1 cellular context compared by ENCODE assay signal in the genomic region with DNA sequence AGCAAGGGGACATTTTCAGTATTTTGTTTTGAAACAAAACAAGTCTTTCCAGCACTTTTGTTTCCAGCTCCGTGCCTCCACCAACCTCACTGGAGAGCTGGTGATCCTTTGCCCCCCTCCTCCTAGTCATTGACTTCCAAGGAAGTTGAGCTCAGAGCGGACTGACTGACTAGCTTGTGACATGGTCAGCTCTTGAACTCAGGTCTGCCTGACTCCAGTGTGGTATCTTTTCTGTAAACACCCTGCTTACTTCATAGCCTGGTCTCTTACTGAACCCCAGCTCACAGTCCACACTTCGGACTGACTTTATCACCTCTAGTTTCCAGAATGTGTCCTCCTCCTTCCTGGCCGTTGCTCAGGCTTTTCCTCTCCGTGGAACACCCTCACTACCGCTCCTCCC.
TF ChIP-seq lines count a peak whose summit lies in the region.

No MANE protein-coding gene starts in this region.

TF ChIP-seq in H1, 55 proteins besides CTCF, POLR2A, EP300 and RAD21:
- TF ChIP-seq CREB1 (IDR thresholded peaks at IDR 0.05) = no peak
- TF ChIP-seq, protein P1, sequence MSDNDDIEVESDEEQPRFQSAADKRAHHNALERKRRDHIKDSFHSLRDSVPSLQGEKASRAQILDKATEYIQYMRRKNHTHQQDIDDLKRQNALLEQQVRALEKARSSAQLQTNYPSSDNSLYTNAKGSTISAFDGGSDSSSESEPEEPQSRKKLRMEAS (IDR thresholded peaks at IDR 0.05) = no peak
- no peak for TF ChIP-seq SP1 (IDR thresholded peaks at IDR 0.05; ENCODE audit: low read depth, low read length)
- TF ChIP-seq RFX5 (IDR thresholded peaks at IDR 0.05; ENCODE audit: borderline replicate concordance, low read depth, low read length) = no peak
- TF ChIP-seq KDM5A (IDR thresholded peaks at IDR 0.05; ENCODE audit: low read length) = no peak
- TF ChIP-seq E2F6 (IDR thresholded peaks at IDR 0.05) = no peak
- TF ChIP-seq, protein P2, sequence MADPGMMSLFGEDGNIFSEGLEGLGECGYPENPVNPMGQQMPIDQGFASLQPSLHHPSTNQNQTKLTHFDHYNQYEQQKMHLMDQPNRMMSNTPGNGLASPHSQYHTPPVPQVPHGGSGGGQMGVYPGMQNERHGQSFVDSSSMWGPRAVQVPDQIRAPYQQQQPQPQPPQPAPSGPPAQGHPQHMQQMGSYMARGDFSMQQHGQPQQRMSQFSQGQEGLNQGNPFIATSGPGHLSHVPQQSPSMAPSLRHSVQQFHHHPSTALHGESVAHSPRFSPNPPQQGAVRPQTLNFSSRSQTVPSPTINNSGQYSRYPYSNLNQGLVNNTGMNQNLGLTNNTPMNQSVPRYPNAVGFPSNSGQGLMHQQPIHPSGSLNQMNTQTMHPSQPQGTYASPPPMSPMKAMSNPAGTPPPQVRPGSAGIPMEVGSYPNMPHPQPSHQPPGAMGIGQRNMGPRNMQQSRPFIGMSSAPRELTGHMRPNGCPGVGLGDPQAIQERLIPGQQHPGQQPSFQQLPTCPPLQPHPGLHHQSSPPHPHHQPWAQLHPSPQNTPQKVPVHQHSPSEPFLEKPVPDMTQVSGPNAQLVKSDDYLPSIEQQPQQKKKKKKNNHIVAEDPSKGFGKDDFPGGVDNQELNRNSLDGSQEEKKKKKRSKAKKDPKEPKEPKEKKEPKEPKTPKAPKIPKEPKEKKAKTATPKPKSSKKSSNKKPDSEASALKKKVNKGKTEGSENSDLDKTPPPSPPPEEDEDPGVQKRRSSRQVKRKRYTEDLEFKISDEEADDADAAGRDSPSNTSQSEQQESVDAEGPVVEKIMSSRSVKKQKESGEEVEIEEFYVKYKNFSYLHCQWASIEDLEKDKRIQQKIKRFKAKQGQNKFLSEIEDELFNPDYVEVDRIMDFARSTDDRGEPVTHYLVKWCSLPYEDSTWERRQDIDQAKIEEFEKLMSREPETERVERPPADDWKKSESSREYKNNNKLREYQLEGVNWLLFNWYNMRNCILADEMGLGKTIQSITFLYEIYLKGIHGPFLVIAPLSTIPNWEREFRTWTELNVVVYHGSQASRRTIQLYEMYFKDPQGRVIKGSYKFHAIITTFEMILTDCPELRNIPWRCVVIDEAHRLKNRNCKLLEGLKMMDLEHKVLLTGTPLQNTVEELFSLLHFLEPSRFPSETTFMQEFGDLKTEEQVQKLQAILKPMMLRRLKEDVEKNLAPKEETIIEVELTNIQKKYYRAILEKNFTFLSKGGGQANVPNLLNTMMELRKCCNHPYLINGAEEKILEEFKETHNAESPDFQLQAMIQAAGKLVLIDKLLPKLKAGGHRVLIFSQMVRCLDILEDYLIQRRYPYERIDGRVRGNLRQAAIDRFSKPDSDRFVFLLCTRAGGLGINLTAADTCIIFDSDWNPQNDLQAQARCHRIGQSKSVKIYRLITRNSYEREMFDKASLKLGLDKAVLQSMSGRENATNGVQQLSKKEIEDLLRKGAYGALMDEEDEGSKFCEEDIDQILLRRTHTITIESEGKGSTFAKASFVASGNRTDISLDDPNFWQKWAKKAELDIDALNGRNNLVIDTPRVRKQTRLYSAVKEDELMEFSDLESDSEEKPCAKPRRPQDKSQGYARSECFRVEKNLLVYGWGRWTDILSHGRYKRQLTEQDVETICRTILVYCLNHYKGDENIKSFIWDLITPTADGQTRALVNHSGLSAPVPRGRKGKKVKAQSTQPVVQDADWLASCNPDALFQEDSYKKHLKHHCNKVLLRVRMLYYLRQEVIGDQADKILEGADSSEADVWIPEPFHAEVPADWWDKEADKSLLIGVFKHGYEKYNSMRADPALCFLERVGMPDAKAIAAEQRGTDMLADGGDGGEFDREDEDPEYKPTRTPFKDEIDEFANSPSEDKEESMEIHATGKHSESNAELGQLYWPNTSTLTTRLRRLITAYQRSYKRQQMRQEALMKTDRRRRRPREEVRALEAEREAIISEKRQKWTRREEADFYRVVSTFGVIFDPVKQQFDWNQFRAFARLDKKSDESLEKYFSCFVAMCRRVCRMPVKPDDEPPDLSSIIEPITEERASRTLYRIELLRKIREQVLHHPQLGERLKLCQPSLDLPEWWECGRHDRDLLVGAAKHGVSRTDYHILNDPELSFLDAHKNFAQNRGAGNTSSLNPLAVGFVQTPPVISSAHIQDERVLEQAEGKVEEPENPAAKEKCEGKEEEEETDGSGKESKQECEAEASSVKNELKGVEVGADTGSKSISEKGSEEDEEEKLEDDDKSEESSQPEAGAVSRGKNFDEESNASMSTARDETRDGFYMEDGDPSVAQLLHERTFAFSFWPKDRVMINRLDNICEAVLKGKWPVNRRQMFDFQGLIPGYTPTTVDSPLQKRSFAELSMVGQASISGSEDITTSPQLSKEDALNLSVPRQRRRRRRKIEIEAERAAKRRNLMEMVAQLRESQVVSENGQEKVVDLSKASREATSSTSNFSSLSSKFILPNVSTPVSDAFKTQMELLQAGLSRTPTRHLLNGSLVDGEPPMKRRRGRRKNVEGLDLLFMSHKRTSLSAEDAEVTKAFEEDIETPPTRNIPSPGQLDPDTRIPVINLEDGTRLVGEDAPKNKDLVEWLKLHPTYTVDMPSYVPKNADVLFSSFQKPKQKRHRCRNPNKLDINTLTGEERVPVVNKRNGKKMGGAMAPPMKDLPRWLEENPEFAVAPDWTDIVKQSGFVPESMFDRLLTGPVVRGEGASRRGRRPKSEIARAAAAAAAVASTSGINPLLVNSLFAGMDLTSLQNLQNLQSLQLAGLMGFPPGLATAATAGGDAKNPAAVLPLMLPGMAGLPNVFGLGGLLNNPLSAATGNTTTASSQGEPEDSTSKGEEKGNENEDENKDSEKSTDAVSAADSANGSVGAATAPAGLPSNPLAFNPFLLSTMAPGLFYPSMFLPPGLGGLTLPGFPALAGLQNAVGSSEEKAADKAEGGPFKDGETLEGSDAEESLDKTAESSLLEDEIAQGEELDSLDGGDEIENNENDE (IDR thresholded peaks at IDR 0.05; ENCODE audit: insufficient replicate concordance, low read length) = no peak
- TF ChIP-seq CBX8 (IDR thresholded peaks at IDR 0.05; ENCODE audit: borderline replicate concordance, low read depth, low read length) = no peak
- TF ChIP-seq EZH2 (IDR thresholded peaks at IDR 0.05; ENCODE audit: low read depth, low read length, severe bottlenecking) = no peak
- no peak for TF ChIP-seq ZNF274 (IDR thresholded peaks at IDR 0.05; ENCODE audit: borderline replicate concordance, extremely low read depth, low read length)
- no peak for TF ChIP-seq MAFK (IDR thresholded peaks at IDR 0.05; ENCODE audit: low read depth, low read length)
- TF ChIP-seq KDM1A (IDR thresholded peaks at IDR 0.05; ENCODE audit: borderline replicate concordance, low read length) = no peak
- TF ChIP-seq FOSL1 (IDR thresholded peaks at IDR 0.05; ENCODE audit: insufficient read depth, low read depth, low read length) = no peak
- no peak for TF ChIP-seq BCL11A (IDR thresholded peaks at IDR 0.05; ENCODE audit: low read depth in 2 of 2, low read length in 2 of 2)
- TF ChIP-seq CBX5 (IDR thresholded peaks at IDR 0.05; ENCODE audit: low read depth, low read length) = no peak
